In the genomic region with DNA sequence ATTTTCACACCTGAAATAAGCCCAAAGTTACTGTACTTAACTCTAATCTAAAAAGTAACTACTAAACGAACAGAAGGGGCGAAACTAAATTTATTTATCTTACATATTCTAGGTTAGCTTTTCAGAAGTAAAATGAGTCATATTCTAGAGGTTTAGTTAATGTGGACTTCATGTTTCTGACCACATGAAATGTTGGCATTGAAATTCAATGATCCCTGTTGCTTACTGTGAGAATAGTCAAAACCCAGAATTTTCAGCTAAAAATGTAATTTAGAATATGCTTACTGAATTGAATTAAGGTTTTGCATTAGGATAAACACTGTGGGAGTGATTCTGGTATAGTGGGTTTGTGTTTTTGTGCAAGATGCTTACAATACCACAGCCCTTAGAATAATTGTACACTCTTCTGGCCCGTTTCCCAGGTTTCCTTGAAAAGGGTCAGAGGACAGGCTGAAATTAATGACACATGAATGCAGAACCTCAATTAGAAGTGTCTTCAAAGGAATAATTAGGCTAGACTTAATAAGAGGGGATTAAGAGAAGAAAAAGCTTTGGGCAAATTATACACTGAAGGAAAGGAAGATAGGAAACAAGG, we compare ENCODE assay signal across 22 cellular contexts. TPM values are rescaled to one million over a fixed set of nuclear protein-coding genes. Genes with fewer than 3 reads are reported as not detected.
DNase-seq lines count a peak whose midpoint lies in the region; ATAC-seq and TF ChIP-seq lines count a peak whose summit lies in the region.
"Had no signal": no experiment of that assay in that cellular context is flagged by ENCODE, and none has a peak within 500 bp of the region (broad histone marks: within the 10 kb centered on the region; RNA-seq: fewer than 3 reads in every experiment).

No MANE protein-coding gene starts in this region.

- no peak overlapping the region for H2AFZ ChIP-seq in GM23248

- 61 to 72% methylated on average over 3 of the region's 3 CpGs for WGBS in GM23248 (ENCODE audit: low coverage in 1 of 2, low lambda C conversion rate in 2 of 2, missing lambda C conversion rate in 2 of 2), 2 experiments

- H3K27ac ChIP-seq in GM23248 = peak overlapping the region; percentile 84
- no peak overlapping the region for H3K27ac ChIP-seq in coronary artery
- H3K27ac ChIP-seq: adrenal gland, cardiac muscle cell, left ventricle myocardium inferior, prostate gland, vagina had no signal

- ATAC-seq in GM21825 (IDR thresholded peaks at IDR 0.05; ENCODE audit: unreplicated experiment) = no peak
- ATAC-seq: activated CD8-positive, alpha-beta T cell treated with anti-CD3 and anti-CD28 coated beads, Interleukin-2, amount 10 ng/mL, durations not matched to agents 7 days and 5 days; stimulated activated effector memory CD8-positive, alpha-beta T cell treated with anti-CD3 and anti-CD28 coated beads, Interleukin-12 subunit alpha, Interleukin-12 subunit beta, amount 100 ng/mL, for 72 hours had no signal

- peaks cover 26% of the 10 kb centered on the region for H3K4me1 ChIP-seq in GM23248 (ENCODE audit: insufficient read depth)

- H3K9ac ChIP-seq in GM23248 = no peak overlapping the region

- H3K9me3 ChIP-seq in GM23248 (ENCODE audit: low read depth) = no peaks in the 10 kb centered on the region
- H3K9me3 ChIP-seq: adrenal gland, left ventricle myocardium inferior, prostate gland, vagina had no signal

- H3K79me2 ChIP-seq in GM23248 (ENCODE audit: insufficient read depth) = peaks cover 34% of the 10 kb centered on the region

- DNase-seq in GM23248 (peak; percentile 35), NCI-H69 (lab: John Stamatoyannopoulos, UW) (peak; percentile 83), coronary artery (ENCODE audit: low spot score) (peak; percentile 11), renal cortical epithelial cell (ENCODE audit: low read depth) (peak; percentile 61), posterior vena cava (ENCODE audit: low spot score) (no peak)
- no peak for DNase-seq in stimulated activated CD4-positive, alpha-beta T cell treated with anti-CD3 and anti-CD28 coated beads, Interleukin-4, amount 100 ng/mL, for 4 hours
- DNase-seq: activated CD4-positive, CD25-positive, alpha-beta regulatory T cell; activated CD8-positive, alpha-beta T cell treated with anti-CD3 and anti-CD28 coated beads, Interleukin-2, amount 10 ng/mL, durations not matched to agents 7 days and 5 days; activated T-cell treated with anti-CD3 and anti-CD28 coated beads, Interleukin-2, amount 50 U/mL, for 1 hour; adrenal gland; CD8-positive, alpha-beta memory T cell; DND-41; immature natural killer cell; Karpas-422; left ventricle myocardium inferior; midbrain; NCI-H2081 treated with DMSO at 0.1 percent for 48 hours had no signal

- no peak for TF ChIP-seq CTCF in coronary artery (IDR thresholded peaks at IDR 0.05)

- H4K20me1 ChIP-seq in GM23248 (ENCODE audit: insufficient read depth) = no peaks in the 10 kb centered on the region

- intact Hi-C loops in posterior vena cava (cut with DNase I) = loop anchor here (2.0 to 10.0 kb wide), 3 partner anchors 329 to 351 kb away; no protein-coding TSS in a partner anchor

- H3K9me2 ChIP-seq in GM23248 (ENCODE audit: insufficient read depth) = no peaks in the 10 kb centered on the region

- no peaks in the 10 kb centered on the region for H3K27me3 ChIP-seq in GM23248 (replicated peaks; ENCODE audit: insufficient read depth)
- H3K27me3 ChIP-seq: adrenal gland, cardiac muscle cell, vagina had no signal

- in situ Hi-C loops in GM23248 (cut with MboI) = loop anchor here (10.0 kb wide), 2 partner anchors 349 to 639 kb away; no protein-coding TSS in a partner anchor

- no peak overlapping the region for H3K4me3 ChIP-seq in GM23248
- H3K4me3 ChIP-seq in coronary artery = no peak overlapping the region
- H3K4me3 ChIP-seq: adrenal gland, cardiac muscle cell, prostate gland had no signal

- peaks cover 44% of the 10 kb centered on the region for H3F3A ChIP-seq in GM23248 (ENCODE audit: insufficient read depth)

- no peaks in the 10 kb centered on the region for H3K36me3 ChIP-seq in GM23248 (ENCODE audit: low read depth)
- H3K36me3 ChIP-seq: adrenal gland, cardiac muscle cell, prostate gland had no signal

- peak overlapping the region; percentile 4 for H3K4me2 ChIP-seq in GM23248 (ENCODE audit: unreplicated experiment)

RNA-seq across cellular contexts. Expression of gene SNX18, which starts 1.4 kb away (rescaled TPM):
- total RNA-seq in GM23248 (2014; rRNA removed; shearing (Covaris generic)) = 74.4 and 77.3 TPM in 2 replicates
- polyA plus RNA-seq in GM23248 (2016; fragmentation: Nextera tagmentation; extraction: Ambion mirVana) = 13.5 and 14.2 TPM in 2 replicates
- total RNA-seq in renal cortical epithelial cell (11.6 and 16.7 TPM in 2 replicates), posterior vena cava (10 to 100 TPM; 50.3 to 55.6 TPM)

Comparison
In these comparisons a context has a peak if more than half of its experiments do, and no peak if none do; other contexts are left out.
1. DNase-seq: peak in GM23248 (single experiment), NCI-H69 (single experiment), coronary artery (single experiment) and renal cortical epithelial cell (single experiment); none in posterior vena cava (single experiment) and stimulated activated CD4-positive, alpha-beta T cell treated with anti-CD3 and anti-CD28 coated beads, Interleukin-4, amount 100 ng/mL, for 4 hours (0 of 2).